ENCODE assay signal across 22 cellular contexts in genomic region chr1:175702079-175702795, GRCh38. TPM values are rescaled to one million over a fixed set of nuclear protein-coding genes. Genes with fewer than 3 reads are reported as not detected.
A peak's percentile ranks its signal among the peaks of the same experiment; 100 is the strongest.
DNase-seq lines count a peak whose midpoint lies in the region; ATAC-seq and TF ChIP-seq lines count a peak whose summit lies in the region.
"Had no signal": no experiment of that assay in that cellular context is flagged by ENCODE, and none has a peak within 500 bp of the region (broad histone marks: within the 10 kb centered on the region; RNA-seq: fewer than 3 reads in every experiment).

No MANE protein-coding gene starts in this region.

- H3K36me3 ChIP-seq in right atrium auricular region: no peaks in the 10 kb centered on the region
- H3K36me3 ChIP-seq in iPS-20b (ENCODE audit: insufficient read depth, low read depth, low read length): no peaks in the 10 kb centered on the region
- no peaks in the 10 kb centered on the region for H3K36me3 ChIP-seq in aorta (ENCODE audit: control insufficient read depth in 1 of 2, insufficient read depth in 2 of 2, low read length in 1 of 2)
- H3K36me3 ChIP-seq: SJCRH30 had no signal

- H3K9me3 ChIP-seq in right atrium auricular region: no peaks in the 10 kb centered on the region
- no peaks in the 10 kb centered on the region for H3K9me3 ChIP-seq in iPS-20b (ENCODE audit: insufficient read depth, low read depth, low read length)
- no peaks in the 10 kb centered on the region for H3K9me3 ChIP-seq in aorta (ENCODE audit: control insufficient read depth, low read length)
- H3K9me3 ChIP-seq: SJCRH30 had no signal

- peaks cover 0 to 6% of the 10 kb centered on the region in 2 donors for H3K4me1 ChIP-seq in right atrium auricular region
- H3K4me1 ChIP-seq in iPS-20b (ENCODE audit: insufficient read depth, low read length): peaks cover 22% of the 10 kb centered on the region; the same call in 1 of the 2 replicates
- H3K4me1 ChIP-seq in aorta (ENCODE audit: control insufficient read depth in 1 of 2, insufficient read depth in 2 of 2, low read length in 2 of 2): peaks cover 0 to 3% of the 10 kb centered on the region in 2 donors
- H3K4me1 ChIP-seq: SJCRH30 had no signal

- H3K9ac ChIP-seq in iPS-20b (ENCODE audit: low read depth, low read length): no peak overlapping the region

- H3K36me3 Mint-ChIP-seq in activated naive CD4-positive, alpha-beta T cell treated with anti-CD3 and anti-CD28 coated beads, Interleukin-2, amount 50 U/mL, for 72 hours: no peaks in the 10 kb centered on the region
- H3K36me3 Mint-ChIP-seq: T-cell had no signal

- no peak for TF ChIP-seq CTCF in right atrium auricular region (IDR thresholded peaks at IDR 0.05)

- H3K27ac ChIP-seq in right atrium auricular region: no peak overlapping the region
- no peak overlapping the region for H3K27ac ChIP-seq in iPS-20b (ENCODE audit: low read length)
- no peak overlapping the region for H3K27ac ChIP-seq in aorta (ENCODE audit: low read depth in 1 of 2, low read length in 2 of 2)
- H3K27ac ChIP-seq: C4-2B, SJCRH30 had no signal

- no peak overlapping the region for H3K27ac Mint-ChIP-seq in activated naive CD4-positive, alpha-beta T cell treated with anti-CD3 and anti-CD28 coated beads, Interleukin-2, amount 50 U/mL, for 72 hours
- H3K27ac Mint-ChIP-seq: T-cell had no signal

- H3K4me3 ChIP-seq in right atrium auricular region (no peak overlapping the region), iPS-20b (ENCODE audit: low read length) (peak overlapping the region; percentile 22; the same call in 1 of the 2 replicates), aorta (ENCODE audit: low read length in 2 of 2) (no peak overlapping the region)
- H3K4me3 ChIP-seq: SJCRH30 had no signal

- H3K27me3 ChIP-seq in right atrium auricular region (no peaks in the 10 kb centered on the region), iPS-20b (ENCODE audit: insufficient read depth, low read length) (peaks cover 8% of the 10 kb centered on the region; the same call in 1 of the 2 replicates), aorta (ENCODE audit: control insufficient read depth in 1 of 2, insufficient read depth in 2 of 2, low read length in 1 of 2) (no peaks in the 10 kb centered on the region)

- 50 to 51% methylated on average over 6 of the region's 6 CpGs for WGBS in aorta, 2 donors

- intact Hi-C loops in Right ventricle myocardium superior (cut with DNase I) (no loop called here), head of caudate nucleus (cut with DNase I) (no loop called here), aorta (cut with DNase I) (no loop called here)

- DNase-seq in Right ventricle myocardium superior (peak; percentile 44), right atrium auricular region (ENCODE audit: low spot score) (no peak), head of caudate nucleus (peak in 38 of 42 donors; percentile 16 to 84 (median 52)), amygdala (lab: John Stamatoyannopoulos, UW) (no peak), aorta (no peak)
- no peak for DNase-seq in activated naive CD4-positive, alpha-beta T cell treated with anti-CD3 and anti-CD28 coated beads, Interleukin-2, amount 50 U/mL, for 72 hours (ENCODE audit: low spot score in 2 of 2)
- DNase-seq: DMS53, GF-D8, H7, Karpas-422, MV-4-11, NCI-H1105 treated with DMSO at 0.1 percent for 48 hours, NCI-H2081, NCI-H510A, NCI-H774, PC-3, RPMI8226, SJCRH30, T-cell had no signal

- ATAC-seq in Right ventricle myocardium superior (ENCODE audit: poor library complexity): peak; percentile 93
- ATAC-seq in aorta (ENCODE audit: low FRiP score): no peak
- ATAC-seq in activated naive CD4-positive, alpha-beta T cell treated with anti-CD3 and anti-CD28 coated beads, Interleukin-2, amount 50 U/mL, for 72 hours: no peak
- ATAC-seq: PC-3, T-cell had no signal

- no peaks in the 10 kb centered on the region for H3K9me3 Mint-ChIP-seq in activated naive CD4-positive, alpha-beta T cell treated with anti-CD3 and anti-CD28 coated beads, Interleukin-2, amount 50 U/mL, for 72 hours
- H3K9me3 Mint-ChIP-seq: T-cell had no signal

RNA-seq across cellular contexts. Expression of gene TNR, which starts 41.2 kb away (rescaled TPM):
- total RNA-seq in Right ventricle myocardium superior (not detected), right atrium auricular region (under 1 TPM; 0.15 to 0.16 TPM), aorta (under 1 TPM; 0.18 to 0.19 TPM)
- polyA plus RNA-seq in aorta: under 1 TPM in 1 of 2 donors, not detected in 1; 0.03 TPM
- total RNA-seq in activated naive CD4-positive, alpha-beta T cell treated with anti-CD3 and anti-CD28 coated beads, Interleukin-2, amount 50 U/mL, for 72 hours: not detected
- total RNA-seq: H7, M059J, PC-3, SJCRH30, T-cell had no signal

Comparison
In these comparisons a context has a peak if more than half of its experiments do, and no peak if none do; other contexts are left out.
1. DNase-seq: peak in Right ventricle myocardium superior (single experiment) and head of caudate nucleus (38 of 42); none in right atrium auricular region (single experiment), amygdala (0 of 56), aorta (0 of 2) and activated naive CD4-positive, alpha-beta T cell treated with anti-CD3 and anti-CD28 coated beads, Interleukin-2, amount 50 U/mL, for 72 hours (0 of 2).